ENCODE assay signal across 10 cellular contexts in genomic region chr17:79658811-79659207, GRCh38. TPM values are rescaled to one million over a fixed set of nuclear protein-coding genes. Genes with fewer than 3 reads are reported as not detected.
A peak's percentile ranks its signal among the peaks of the same experiment; 100 is the strongest.
DNase-seq lines count a peak whose midpoint lies in the region; ATAC-seq, FAIRE-seq and TF ChIP-seq lines count a peak whose summit lies in the region.
"Had no signal": no experiment of that assay in that cellular context is flagged by ENCODE, and none has a peak within 500 bp of the region (broad histone marks: within the 10 kb centered on the region; RNA-seq: fewer than 3 reads in every experiment).

No MANE protein-coding gene starts in this region.

- no peaks in the 10 kb centered on the region for H4K20me1 ChIP-seq in PC-3 (ENCODE audit: low read length)

- no peak for FAIRE-seq in H54 (lab: Jason Lieb, UNC)

- no peak overlapping the region for H3K27ac Mint-ChIP-seq in activated CD4-positive, alpha-beta T cell treated with anti-CD3 and anti-CD28 coated beads, Interleukin-2, amount 10 ng/mL, durations not matched to agents 24 days and 14 days
- H3K27ac Mint-ChIP-seq in glutamatergic neuron (ENCODE audit: unreplicated experiment) = peak overlapping the region; percentile 59
- H3K27ac Mint-ChIP-seq: CD4-positive, CD25-positive, alpha-beta regulatory T cell had no signal

- no peak overlapping the region for H2AFZ ChIP-seq in PC-3 (ENCODE audit: low read length)

- ATAC-seq in PC-3 (peak; percentile 60; the same call in 1 of the 2 replicates), HG03159 (IDR thresholded peaks at IDR 0.05; ENCODE audit: unreplicated experiment) (no peak)

- peak; percentile 65 for TF ChIP-seq CTCF in PC-3 (conservative IDR thresholded peaks at IDR 0.05; ENCODE audit: low read depth, low read length)
- TF ChIP-seq CTCF in glutamatergic neuron (IDR thresholded peaks at IDR 0.05; ENCODE audit: partially characterized antibody, unreplicated experiment) = peak; percentile 78

- H3K9me3 ChIP-seq in PC-3 (ENCODE audit: low read length) (no peaks in the 10 kb centered on the region), stomach smooth muscle (ENCODE audit: control insufficient read depth in 2 of 2, low read length in 2 of 2) (peaks cover 2 to 8% of the 10 kb centered on the region in 2 donors)

- peaks cover 20% of the 10 kb centered on the region for H3K27me3 Mint-ChIP-seq in activated CD4-positive, alpha-beta T cell treated with anti-CD3 and anti-CD28 coated beads, Interleukin-2, amount 10 ng/mL, durations not matched to agents 24 days and 14 days
- H3K27me3 Mint-ChIP-seq in glutamatergic neuron (ENCODE audit: unreplicated experiment) = peaks cover 10% of the 10 kb centered on the region

- H3K27ac ChIP-seq in PC-3 (ENCODE audit: low read length) = no peak overlapping the region
- H3K27ac ChIP-seq in stomach smooth muscle (ENCODE audit: low read length) = peak overlapping the region; percentile 86
- H3K27ac ChIP-seq: suprapubic skin had no signal

- CTCF ChIA-PET in PC-3 (lab: Charles Lee) = no interaction called here

- no peak for TF ChIP-seq POLR2A in H54 (IDR thresholded peaks at IDR 0.05; ENCODE audit: low read depth, low read length)

- peaks cover 77% of the 10 kb centered on the region for H3K27me3 ChIP-seq in PC-3 (ENCODE audit: low read length)
- peaks cover 4 to 7% of the 10 kb centered on the region in 2 donors for H3K27me3 ChIP-seq in stomach smooth muscle (ENCODE audit: control insufficient read depth in 1 of 2, insufficient read depth in 2 of 2, low read length in 2 of 2)

- no peaks in the 10 kb centered on the region for H3K9me3 Mint-ChIP-seq in activated CD4-positive, alpha-beta T cell treated with anti-CD3 and anti-CD28 coated beads, Interleukin-2, amount 10 ng/mL, durations not matched to agents 24 days and 14 days
- H3K9me3 Mint-ChIP-seq in glutamatergic neuron (ENCODE audit: unreplicated experiment) = peaks cover 2% of the 10 kb centered on the region

- peak; percentile 10 for DNase-seq in activated CD4-positive, alpha-beta T cell treated with anti-CD3 and anti-CD28 coated beads for 48 hours
- no peak for DNase-seq in activated CD4-positive, alpha-beta T cell treated with anti-CD3 and anti-CD28 coated beads, Interleukin-2, amount 10 ng/mL, durations not matched to agents 24 days and 14 days
- DNase-seq in PC-3 (peak; percentile 32), glutamatergic neuron (peak; percentile 68), H54 (ENCODE audit: insufficient read length, low spot score) (no peak), NCI-H128 (lab: John Stamatoyannopoulos, UW; ENCODE audit: unreplicated experiment) (no peak)

- no TSS peak for BruUV-seq in PC-3 (replicated peaks; lab: Mats Ljungman, UMichigan)

- H3K79me2 ChIP-seq in PC-3 (ENCODE audit: low read length) = no peaks in the 10 kb centered on the region

- no peak overlapping the region for H3K4me3 Mint-ChIP-seq in activated CD4-positive, alpha-beta T cell treated with anti-CD3 and anti-CD28 coated beads, Interleukin-2, amount 10 ng/mL, durations not matched to agents 24 days and 14 days
- no peak overlapping the region for H3K4me3 Mint-ChIP-seq in glutamatergic neuron (ENCODE audit: unreplicated experiment)
- H3K4me3 Mint-ChIP-seq: CD4-positive, CD25-positive, alpha-beta regulatory T cell had no signal

- H3K9me2 ChIP-seq in PC-3 (replicated peaks; ENCODE audit: low read length) = no peaks in the 10 kb centered on the region

- no peak overlapping the region for H3K9ac ChIP-seq in PC-3 (ENCODE audit: low read length)
- no peak overlapping the region for H3K9ac ChIP-seq in stomach smooth muscle (ENCODE audit: low read length in 2 of 2)

- intact Hi-C loops in activated CD4-positive, alpha-beta T cell treated with anti-CD3 and anti-CD28 coated beads, Interleukin-2, amount 10 ng/mL, durations not matched to agents 24 days and 14 days (cut with micrococcal nuclease) = no loop called here
- intact Hi-C loops in PC-3 (cut with micrococcal nuclease) = no loop called here

- no peaks in the 10 kb centered on the region for H3K36me3 Mint-ChIP-seq in activated CD4-positive, alpha-beta T cell treated with anti-CD3 and anti-CD28 coated beads, Interleukin-2, amount 10 ng/mL, durations not matched to agents 24 days and 14 days (ENCODE audit: low read depth)
- H3K36me3 Mint-ChIP-seq in glutamatergic neuron (ENCODE audit: unreplicated experiment) = peaks cover 21% of the 10 kb centered on the region
- H3K36me3 Mint-ChIP-seq: CD4-positive, CD25-positive, alpha-beta regulatory T cell had no signal

- H3K4me1 Mint-ChIP-seq in activated CD4-positive, alpha-beta T cell treated with anti-CD3 and anti-CD28 coated beads, Interleukin-2, amount 10 ng/mL, durations not matched to agents 24 days and 14 days = peaks cover 2% of the 10 kb centered on the region
- peaks cover 10% of the 10 kb centered on the region for H3K4me1 Mint-ChIP-seq in glutamatergic neuron (ENCODE audit: low read depth, unreplicated experiment)

- POLR2A ChIA-PET in PC-3 (lab: Charles Lee; ENCODE audit: unreplicated experiment) = no interaction called here

- no peak overlapping the region for H3K4me3 ChIP-seq in PC-3 (ENCODE audit: low read length)
- no peak overlapping the region for H3K4me3 ChIP-seq in stomach smooth muscle (ENCODE audit: low read length in 2 of 2)
- H3K4me3 ChIP-seq: suprapubic skin had no signal

- no peak overlapping the region for H3K4me2 ChIP-seq in PC-3 (ENCODE audit: low read length)

- no peaks in the 10 kb centered on the region for H3F3A ChIP-seq in PC-3 (ENCODE audit: low read length, unreplicated experiment)

- peaks cover 7% of the 10 kb centered on the region for H3K4me1 ChIP-seq in PC-3 (ENCODE audit: insufficient read depth, low read length)
- peaks cover 13% of the 10 kb centered on the region for H3K4me1 ChIP-seq in stomach smooth muscle (ENCODE audit: control insufficient read depth, insufficient read depth, low read length)
- H3K4me1 ChIP-seq: suprapubic skin had no signal

- no peaks in the 10 kb centered on the region for H3K36me3 ChIP-seq in PC-3 (ENCODE audit: low read depth, low read length)
- H3K36me3 ChIP-seq in stomach smooth muscle (ENCODE audit: control insufficient read depth in 2 of 2, insufficient read depth in 2 of 2, low read length in 2 of 2) = no peaks in the 10 kb centered on the region
- H3K36me3 ChIP-seq: suprapubic skin had no signal

RNA-seq across cellular contexts. Expression of gene RBFOX3, which starts 48.0 kb away (rescaled TPM):
- not detected in 2 replicates for total RNA-seq in activated CD4-positive, alpha-beta T cell treated with anti-CD3 and anti-CD28 coated beads, Interleukin-2, amount 10 ng/mL, durations not matched to agents 24 days and 14 days
- total RNA-seq in PC-3 (2014; rRNA removed) (not detected in 2 replicates), glutamatergic neuron (ENCODE audit: unreplicated experiment) (110 TPM)
- total RNA-seq: CD4-positive, CD25-positive, alpha-beta regulatory T cell; suprapubic skin had no signal

Comparison
In these comparisons a context has a peak if more than half of its experiments do, and no peak if none do; other contexts are left out.
1. DNase-seq: peak in activated CD4-positive, alpha-beta T cell treated with anti-CD3 and anti-CD28 coated beads for 48 hours (single experiment), PC-3 (single experiment) and glutamatergic neuron (single experiment); none in activated CD4-positive, alpha-beta T cell treated with anti-CD3 and anti-CD28 coated beads, Interleukin-2, amount 10 ng/mL, durations not matched to agents 24 days and 14 days (single experiment), H54 (single experiment) and NCI-H128 (single experiment).
2. RNA of gene RBFOX3, which starts 48.0 kb away (total RNA-seq): 110 TPM in glutamatergic neuron (single experiment); not detected in activated CD4-positive, alpha-beta T cell treated with anti-CD3 and anti-CD28 coated beads, Interleukin-2, amount 10 ng/mL, durations not matched to agents 24 days and 14 days and not detected in PC-3; every median in the first group is over 100 times any median in the second.